ENCODE assay signal across 9 cellular contexts in the genomic region with DNA sequence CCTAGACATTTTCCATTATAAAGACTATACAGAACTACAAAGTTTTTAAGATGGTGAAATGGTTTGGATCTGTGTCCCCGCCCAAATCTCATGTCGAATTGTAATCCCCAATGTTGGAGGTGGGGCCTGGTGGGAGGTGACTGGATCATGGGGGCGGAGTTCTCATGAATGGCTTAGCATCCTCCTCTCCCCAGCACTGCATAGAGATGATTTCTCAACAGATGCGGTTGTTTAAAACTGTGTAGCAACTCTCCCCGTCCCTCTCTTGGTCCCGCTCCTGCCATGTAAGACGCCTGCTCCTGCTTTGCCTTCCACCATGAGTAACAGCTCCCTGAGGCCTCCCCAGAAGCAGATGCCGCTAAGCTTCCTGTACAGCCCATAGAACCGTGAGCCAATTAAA. TPM values are rescaled to one million over a fixed set of nuclear protein-coding genes. Genes with fewer than 3 reads are reported as not detected.
A peak's percentile ranks its signal among the peaks of the same experiment; 100 is the strongest.
DNase-seq lines count a peak whose midpoint lies in the region; ATAC-seq and TF ChIP-seq lines count a peak whose summit lies in the region.
"Had no signal": no experiment of that assay in that cellular context is flagged by ENCODE, and none has a peak within 500 bp of the region (broad histone marks: within the 10 kb centered on the region; RNA-seq: fewer than 3 reads in every experiment).

No MANE protein-coding gene starts in this region.

- peaks cover 10% of the 10 kb centered on the region for H3K4me1 ChIP-seq in HAP-1
- no peaks in the 10 kb centered on the region for H3K4me1 ChIP-seq in ectodermal cell (ENCODE audit: control insufficient read depth, insufficient read depth, low read length)

- ATAC-seq in GM21619 (IDR thresholded peaks at IDR 0.05; ENCODE audit: unreplicated experiment): no peak
- ATAC-seq in HG02759 (IDR thresholded peaks at IDR 0.05; ENCODE audit: unreplicated experiment): no peak

- no peaks in the 10 kb centered on the region for H3K36me3 ChIP-seq in HAP-1 (replicated peaks)
- H3K36me3 ChIP-seq in ectodermal cell (ENCODE audit: control insufficient read depth, insufficient read depth, low read length): no peaks in the 10 kb centered on the region

- H3K9me3 ChIP-seq in HAP-1 (no peaks in the 10 kb centered on the region), ectodermal cell (ENCODE audit: control insufficient read depth, low read length) (no peaks in the 10 kb centered on the region)

- H3K4me3 ChIP-seq in HAP-1 (peak overlapping the region; percentile 96), ectodermal cell (ENCODE audit: insufficient read depth, low read depth, low read length) (peak overlapping the region; percentile 82), retinal pigment epithelial cell (ENCODE audit: low read length) (peak overlapping the region; percentile 79)

- H3K27ac ChIP-seq in ectodermal cell (ENCODE audit: insufficient read depth, low read depth, low read length, poor library complexity, severe bottlenecking): no peak overlapping the region

- DNase-seq in HAP-1 (ENCODE audit: low spot score in 2 of 2) (peak in 1 of 2 experiments; percentile 64), RKO (ENCODE audit: low spot score) (peak; percentile 73), retinal pigment epithelial cell (ENCODE audit: low read depth) (no peak), amniotic stem cell (lab: John Stamatoyannopoulos, UW) (no peak), NCI-H226 (no peak)
- DNase-seq: central memory CD4-positive, alpha-beta T cell had no signal

- in situ Hi-C loops in HAP-1 (cut with MboI; ENCODE audit: low sequenced_read_pairs): no loop called here

- no peaks in the 10 kb centered on the region for H3K27me3 ChIP-seq in HAP-1 (ENCODE audit: low read depth)
- H3K27me3 ChIP-seq in ectodermal cell (ENCODE audit: control insufficient read depth, insufficient read depth, low read length, poor library complexity, severe bottlenecking): peaks cover 28% of the 10 kb centered on the region

- 84% methylated on average over 9 of the region's 9 CpGs for WGBS in ectodermal cell, 2 experiments

- TF ChIP-seq CTCF in retinal pigment epithelial cell (conservative IDR thresholded peaks at IDR 0.05; ENCODE audit: low read depth, low read length): no peak

RNA-seq across cellular contexts. Expression of gene FAM133B, which starts 1.6 kb away (rescaled TPM):
- polyA plus RNA-seq in ectodermal cell (2013, experiment 1 of 4): 56.8 TPM
- polyA plus RNA-seq in ectodermal cell (2013, experiment 2 of 4): 55.5 TPM
- polyA plus RNA-seq in ectodermal cell (2013, experiment 3 of 4): 38.8 TPM
- 44.2 TPM for polyA plus RNA-seq in ectodermal cell (2013, experiment 4 of 4)

RNA-seq across cellular contexts. Expression of gene RBM48, which starts 60.0 kb away (rescaled TPM):
- 17.3 TPM for polyA plus RNA-seq in ectodermal cell (2013, experiment 1 of 4)
- polyA plus RNA-seq in ectodermal cell (2013, experiment 2 of 4): 17.3 TPM
- polyA plus RNA-seq in ectodermal cell (2013, experiment 3 of 4): 14.7 TPM
- 15.8 TPM for polyA plus RNA-seq in ectodermal cell (2013, experiment 4 of 4)
